ENCODE assay signal across 8 cellular contexts in genomic region chr14:102317564-102318248, GRCh38. TPM values are rescaled to one million over a fixed set of nuclear protein-coding genes. Genes with fewer than 3 reads are reported as not detected.
DNase-seq lines count a peak whose midpoint lies in the region; ATAC-seq and TF ChIP-seq lines count a peak whose summit lies in the region.

No MANE protein-coding gene starts in this region.

- H3K9me3 Mint-ChIP-seq in chondrocyte (ENCODE audit: low read depth) (no peaks in the 10 kb centered on the region), memory B cell (no peaks in the 10 kb centered on the region)

- TF ChIP-seq EP300 in transverse colon (IDR thresholded peaks at IDR 0.05; ENCODE audit: low read depth), result no peak

- DNase-seq in COLO829 (ENCODE audit: low spot score) (peak; percentile 53), HT-29 (ENCODE audit: low spot score) (peak; percentile 60), OCI-M1 (lab: John Stamatoyannopoulos, UW) (peak; percentile 81), chondrocyte (ENCODE audit: low spot score) (no peak), memory B cell (ENCODE audit: low spot score in 2 of 2) (no peak), transverse colon (peak; percentile 54)

- TF ChIP-seq CTCF in chondrocyte (IDR thresholded peaks at IDR 0.05), result no peak
- no peak for TF ChIP-seq CTCF in transverse colon (IDR thresholded peaks at IDR 0.05)

- H3K4me1 Mint-ChIP-seq in chondrocyte (ENCODE audit: low read depth), result peaks cover 62% of the 10 kb centered on the region
- H3K4me1 Mint-ChIP-seq in memory B cell, result peaks cover 29% of the 10 kb centered on the region

- no peaks in the 10 kb centered on the region for H3K27me3 ChIP-seq in transverse colon

- no peaks in the 10 kb centered on the region for H3K9me3 ChIP-seq in transverse colon

- H3K36me3 Mint-ChIP-seq in chondrocyte (ENCODE audit: low read depth) (no peaks in the 10 kb centered on the region), memory B cell (no peaks in the 10 kb centered on the region)

- H3K27ac ChIP-seq in transverse colon, result peak overlapping the region; percentile 91 to 97 (median 92)

- in situ Hi-C loops in transverse colon (cut with MboI; ENCODE audit: low pct_ligation_motif_present in 1 of 4, low pct_unique_long_range_greater_than_20kb in 1 of 4, low sequenced_read_pairs in 3 of 4), result loop anchor here in 1 of 4 donors (10.0 to 25.0 kb wide), 4 partner anchors 83 to 605 kb away; partner anchors contain the start of gene DYNC1H1

- H3K4me3 Mint-ChIP-seq in chondrocyte (ENCODE audit: unreplicated experiment), result peak overlapping the region; percentile 76
- peak overlapping the region; percentile 95 for H3K4me3 Mint-ChIP-seq in memory B cell

- no peak for TF ChIP-seq POLR2A in transverse colon (IDR thresholded peaks at IDR 0.05)

- H3K27me3 Mint-ChIP-seq in chondrocyte (ENCODE audit: low read depth), result no peaks in the 10 kb centered on the region
- H3K27me3 Mint-ChIP-seq in memory B cell, result no peaks in the 10 kb centered on the region

- ATAC-seq in memory B cell (ENCODE audit: low read depth), result no peak
- ATAC-seq in HG02763 (IDR thresholded peaks at IDR 0.05; ENCODE audit: unreplicated experiment), result no peak
- no peak for ATAC-seq in GM18868 (IDR thresholded peaks at IDR 0.05; ENCODE audit: unreplicated experiment)

- H3K4me1 ChIP-seq in transverse colon, result peaks cover 12 to 55% (median 40%) of the 10 kb centered on the region in 4 donors

- 20 to 34% methylated on average over 2 to 12 of the region's 12 CpGs for WGBS in transverse colon (ENCODE audit: low coverage in 1 of 2), 2 donors

- no peaks in the 10 kb centered on the region for H3K36me3 ChIP-seq in transverse colon

- peak overlapping the region; percentile 92 for H3K27ac Mint-ChIP-seq in chondrocyte (ENCODE audit: unreplicated experiment)
- peak overlapping the region; percentile 100 for H3K27ac Mint-ChIP-seq in memory B cell

- intact Hi-C loops in transverse colon (cut with DNase I; ENCODE audit: low total_unique reads), result loop anchor here (5.0 kb wide), 1 partner anchor 270 kb away; no protein-coding TSS in a partner anchor

- peak overlapping the region in 3 of 4 donors; percentile 38 to 63 (median 42) for H3K4me3 ChIP-seq in transverse colon

RNA-seq across cellular contexts. Expression of gene ZNF839, which starts 1.8 kb away (rescaled TPM):
- total RNA-seq in HT-29 (2014; rRNA removed; shearing (Covaris generic)), result 2.7 and 4.0 TPM in 2 replicates
- total RNA-seq in chondrocyte (8.2 to 11.4 TPM (median 8.2 TPM) in 3 replicates), transverse colon (10 to 100 TPM in 3 of 4 donors, 1 to 10 TPM in 1; 6.7 to 14.1 (median 11.1) TPM)

RNA-seq across cellular contexts. Expression of gene MOK, which starts 12.7 kb away (rescaled TPM):
- total RNA-seq in HT-29 (2014; rRNA removed; shearing (Covaris generic)), result 6.0 and 7.2 TPM in 2 replicates
- total RNA-seq in chondrocyte (3.8 to 10.1 TPM (median 4.5 TPM) in 3 replicates), transverse colon (10 to 100 TPM in 2 of 4 donors, 1 to 10 TPM in 2; 3.0 to 16.0 (median 11.1) TPM)

RNA-seq across cellular contexts. Expression of gene CINP, which starts 45.0 kb away (rescaled TPM):
- 25.2 and 27.7 TPM in 2 replicates for total RNA-seq in HT-29 (2014; rRNA removed; shearing (Covaris generic))
- total RNA-seq in chondrocyte (24.1 to 34.3 TPM (median 26.8 TPM) in 3 replicates), transverse colon (10 to 100 TPM; 10.5 to 32.0 (median 19.0) TPM)

RNA-seq across cellular contexts. Expression of gene TECPR2, which starts 45.0 kb away (rescaled TPM):
- 5.3 and 8.9 TPM in 2 replicates for total RNA-seq in HT-29 (2014; rRNA removed; shearing (Covaris generic))
- 29.0 to 34.4 TPM (median 32.2 TPM) in 3 replicates for total RNA-seq in chondrocyte
- 10 to 100 TPM; 12.6 to 47.4 (median 17.9) TPM for total RNA-seq in transverse colon

Comparison
In these comparisons a context has a peak if more than half of its experiments do, and no peak if none do; other contexts are left out.
1. DNase-seq: peak in COLO829 (single experiment), HT-29 (single experiment), OCI-M1 (single experiment) and transverse colon (single experiment); none in chondrocyte (single experiment) and memory B cell (0 of 2).